ENCODE assay signal across 11 cellular contexts in the genomic region with DNA sequence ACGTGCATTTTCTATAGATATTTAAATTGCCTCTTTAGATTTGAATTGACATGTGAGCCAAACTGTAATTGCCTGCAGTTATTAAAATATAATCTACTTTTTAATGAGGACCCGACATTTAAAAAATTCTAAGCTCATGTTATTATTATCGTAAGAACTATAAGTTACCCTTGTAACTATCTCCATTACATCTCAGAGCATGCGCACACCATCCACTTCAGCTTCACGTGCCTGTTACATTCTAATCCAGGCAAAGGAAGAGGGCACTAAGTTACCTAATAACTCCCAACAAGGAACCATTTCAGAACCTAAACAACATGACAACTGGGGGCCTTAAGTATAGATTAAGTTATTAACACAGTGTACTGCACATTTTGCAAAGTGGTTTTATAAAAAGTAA.
"Had no signal": no experiment of that assay in that cellular context is flagged by ENCODE, and none has a peak within 500 bp of the region (broad histone marks: within the 10 kb centered on the region; RNA-seq: fewer than 3 reads in every experiment).

No MANE protein-coding gene starts in this region.

- H2AFZ ChIP-seq: GM23248, GM23338 had no signal

- H3K4me3 ChIP-seq: GM23248, GM23338, HAP-1 had no signal

- H3K36me3 ChIP-seq: HAP-1 had no signal

- H3K9me3 ChIP-seq: HAP-1 had no signal

- FAIRE-seq: H1, H54 had no signal

- H3K9ac ChIP-seq: GM23248 had no signal

- DNase-seq: GM23248, GOT3, H7, H9, HCEC 1CT, HFFc6 had no signal

- H3K27ac ChIP-seq: GM23248 had no signal

- H3K4me2 ChIP-seq: GM23338 had no signal

- H3K4me1 ChIP-seq: HAP-1 had no signal

- ATAC-seq: GM23338, HCT116 had no signal
